In the genomic region with DNA sequence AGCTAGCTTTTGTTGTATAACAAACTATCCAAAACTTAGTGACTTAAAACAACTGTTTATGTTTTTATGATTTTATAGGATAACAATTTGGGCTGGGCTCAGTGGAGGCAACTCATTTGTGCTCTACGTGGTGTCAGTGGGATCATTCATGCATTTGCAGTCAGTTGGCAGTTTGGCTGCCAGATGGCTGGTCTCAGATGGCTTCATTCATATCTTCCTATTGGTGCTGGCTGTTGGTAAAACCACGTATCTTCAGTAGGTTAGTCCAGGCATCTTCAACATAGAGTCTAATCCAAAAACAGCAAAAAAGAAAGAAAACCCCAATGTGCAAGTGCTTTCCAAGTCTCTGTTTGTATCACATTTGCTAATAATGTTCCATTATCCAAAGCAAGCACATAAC, we compare ENCODE assay signal across 22 cellular contexts.
"Had no signal": no experiment of that assay in that cellular context is flagged by ENCODE, and none has a peak within 500 bp of the region (broad histone marks: within the 10 kb centered on the region; RNA-seq: fewer than 3 reads in every experiment).

No MANE protein-coding gene starts in this region.

- FAIRE-seq: endothelial cell of umbilical vein, keratinocyte had no signal

- H3K9me3 ChIP-seq: gastroesophageal sphincter, ovary, right lobe of liver, uterus had no signal

- DNase-seq: activated CD4-positive, alpha-beta memory T cell treated with anti-CD3 and anti-CD28 coated beads, Interleukin-2, amount 10 ng/mL, durations not matched to agents 7 days and 5 days; activated CD4-positive, alpha-beta T cell treated with anti-CD3 and anti-CD28 coated beads for 1 hour; activated CD4-positive, alpha-beta T cell treated with anti-CD3 and anti-CD28 coated beads, Interleukin-2, amount 10 ng/mL, durations not matched to agents 7 days and 5 days; activated gamma-delta T cell treated with Interleukin-2 at 50 U/mL for 16 hours; activated naive CD8-positive, alpha-beta T cell treated with anti-CD3 and anti-CD28 coated beads, Interleukin-2, amount 50 U/mL, for 24 hours; activated T-cell treated with anti-CD3 and anti-CD28 coated beads, Interleukin-2, amount 50 U/mL, for 4 hours; amygdala; caudate nucleus; cortex of kidney; head of caudate nucleus; hippocampal formation; left cardiac atrium; mammary epithelial cell; ovary; right lobe of liver; stimulated activated CD4-positive, alpha-beta T cell treated with anti-CD3 and anti-CD28 coated beads, Interleukin-12 subunit alpha, Interleukin-12 subunit beta, amount 100 ng/mL, for 4 hours; stimulated activated CD4-positive, alpha-beta T cell treated with anti-CD3 and anti-CD28 coated beads, Interleukin-4, amount 100 ng/mL, for 1 hour; uterus; WERI-Rb-1 had no signal

- H3K4me1 ChIP-seq: gastroesophageal sphincter, right lobe of liver, uterus had no signal

- H3K4me3 ChIP-seq: gastroesophageal sphincter, ovary, right lobe of liver, uterus had no signal

- H3K27ac ChIP-seq: gastroesophageal sphincter, ovary, right lobe of liver, uterus, WERI-Rb-1 had no signal

- ATAC-seq: activated naive CD8-positive, alpha-beta T cell treated with anti-CD3 and anti-CD28 coated beads, Interleukin-2, amount 50 U/mL, for 24 hours; gastroesophageal sphincter; left cardiac atrium; right lobe of liver had no signal

- H3K36me3 ChIP-seq: ovary, right lobe of liver, uterus, WERI-Rb-1 had no signal

- H3K27me3 ChIP-seq: gastroesophageal sphincter, ovary, right lobe of liver, uterus had no signal
